ENCODE assay signal across 1 cellular context in the genomic region with DNA sequence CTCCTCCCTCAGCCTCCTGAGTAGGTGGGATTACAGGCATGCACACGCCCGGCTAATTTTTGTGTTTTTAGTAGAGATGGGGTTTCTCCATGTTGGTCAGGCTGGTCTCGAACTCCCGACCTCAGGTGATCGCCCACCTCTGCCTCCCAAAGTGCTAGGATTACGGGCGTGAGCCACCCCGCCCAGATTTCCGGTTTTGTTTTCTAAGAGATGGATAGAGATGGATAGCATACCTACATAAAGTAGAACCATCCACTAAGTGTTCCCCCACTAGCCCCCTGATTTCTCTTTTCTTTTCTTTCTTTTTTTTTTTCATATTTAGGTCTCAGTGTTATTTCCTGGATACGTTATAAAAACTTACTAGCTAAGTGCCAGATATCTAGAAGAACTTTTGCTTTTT.
TF ChIP-seq lines count a peak whose summit lies in the region.

No MANE protein-coding gene starts in this region.

TF ChIP-seq in HepG2, 621 proteins besides CTCF, POLR2A, EP300 and RAD21 (continued from another document):
- TF ChIP-seq, protein P1, sequence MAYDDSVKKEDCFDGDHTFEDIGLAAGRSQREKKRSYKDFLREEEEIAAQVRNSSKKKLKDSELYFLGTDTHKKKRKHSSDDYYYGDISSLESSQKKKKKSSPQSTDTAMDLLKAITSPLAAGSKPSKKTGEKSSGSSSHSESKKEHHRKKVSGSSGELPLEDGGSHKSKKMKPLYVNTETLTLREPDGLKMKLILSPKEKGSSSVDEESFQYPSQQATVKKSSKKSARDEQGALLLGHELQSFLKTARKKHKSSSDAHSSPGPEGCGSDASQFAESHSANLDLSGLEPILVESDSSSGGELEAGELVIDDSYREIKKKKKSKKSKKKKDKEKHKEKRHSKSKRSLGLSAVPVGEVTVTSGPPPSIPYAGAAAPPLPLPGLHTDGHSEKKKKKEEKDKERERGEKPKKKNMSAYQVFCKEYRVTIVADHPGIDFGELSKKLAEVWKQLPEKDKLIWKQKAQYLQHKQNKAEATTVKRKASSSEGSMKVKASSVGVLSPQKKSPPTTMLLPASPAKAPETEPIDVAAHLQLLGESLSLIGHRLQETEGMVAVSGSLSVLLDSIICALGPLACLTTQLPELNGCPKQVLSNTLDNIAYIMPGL (CRISPR knock-in tag; IDR thresholded peaks at IDR 0.05; ENCODE audit: borderline replicate concordance in 1 of 2, low read depth in 1 of 2) = no peak
- 0 out of 2 replicates have a peak, but pooled peaks have one; percentile 14 for TF ChIP-seq GABPB1 (CRISPR knock-in tag; IDR thresholded peaks at IDR 0.05)
- peak; percentile 58; the same call in 1 of the 2 replicates for TF ChIP-seq ZNF460 (CRISPR knock-in tag; IDR thresholded peaks at IDR 0.05; ENCODE audit: borderline replicate concordance)
- 0 out of 2 replicates have a peak, but pooled peaks have one; percentile 25 for TF ChIP-seq ZMYM3 (CRISPR knock-in tag; IDR thresholded peaks at IDR 0.05)
